1 cellular context compared by ENCODE assay signal in the genomic region with DNA sequence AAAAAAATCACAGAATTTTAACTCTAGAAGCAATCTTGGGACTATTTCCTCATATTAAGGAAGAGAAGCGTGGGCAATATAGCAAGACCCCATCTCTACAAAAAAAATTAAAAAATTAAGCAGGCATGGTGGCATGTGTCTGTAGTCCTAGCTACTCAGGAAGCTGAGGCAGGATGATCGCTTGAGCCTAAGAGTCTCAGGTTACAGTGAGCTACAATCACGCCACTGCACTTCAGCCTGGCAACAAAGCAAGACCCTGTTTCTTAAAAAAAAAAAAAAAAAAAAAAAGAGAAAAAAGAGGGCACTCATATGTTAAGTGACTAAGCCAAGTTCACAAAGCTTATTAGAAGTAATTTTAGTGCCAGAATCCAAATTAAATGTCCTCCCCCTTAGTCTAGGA.
TF ChIP-seq lines count a peak whose summit lies in the region.

No MANE protein-coding gene starts in this region.

TF ChIP-seq in GM23338, 12 proteins besides CTCF, POLR2A, EP300 and RAD21 (continued from another document):
- TF ChIP-seq, protein P1, sequence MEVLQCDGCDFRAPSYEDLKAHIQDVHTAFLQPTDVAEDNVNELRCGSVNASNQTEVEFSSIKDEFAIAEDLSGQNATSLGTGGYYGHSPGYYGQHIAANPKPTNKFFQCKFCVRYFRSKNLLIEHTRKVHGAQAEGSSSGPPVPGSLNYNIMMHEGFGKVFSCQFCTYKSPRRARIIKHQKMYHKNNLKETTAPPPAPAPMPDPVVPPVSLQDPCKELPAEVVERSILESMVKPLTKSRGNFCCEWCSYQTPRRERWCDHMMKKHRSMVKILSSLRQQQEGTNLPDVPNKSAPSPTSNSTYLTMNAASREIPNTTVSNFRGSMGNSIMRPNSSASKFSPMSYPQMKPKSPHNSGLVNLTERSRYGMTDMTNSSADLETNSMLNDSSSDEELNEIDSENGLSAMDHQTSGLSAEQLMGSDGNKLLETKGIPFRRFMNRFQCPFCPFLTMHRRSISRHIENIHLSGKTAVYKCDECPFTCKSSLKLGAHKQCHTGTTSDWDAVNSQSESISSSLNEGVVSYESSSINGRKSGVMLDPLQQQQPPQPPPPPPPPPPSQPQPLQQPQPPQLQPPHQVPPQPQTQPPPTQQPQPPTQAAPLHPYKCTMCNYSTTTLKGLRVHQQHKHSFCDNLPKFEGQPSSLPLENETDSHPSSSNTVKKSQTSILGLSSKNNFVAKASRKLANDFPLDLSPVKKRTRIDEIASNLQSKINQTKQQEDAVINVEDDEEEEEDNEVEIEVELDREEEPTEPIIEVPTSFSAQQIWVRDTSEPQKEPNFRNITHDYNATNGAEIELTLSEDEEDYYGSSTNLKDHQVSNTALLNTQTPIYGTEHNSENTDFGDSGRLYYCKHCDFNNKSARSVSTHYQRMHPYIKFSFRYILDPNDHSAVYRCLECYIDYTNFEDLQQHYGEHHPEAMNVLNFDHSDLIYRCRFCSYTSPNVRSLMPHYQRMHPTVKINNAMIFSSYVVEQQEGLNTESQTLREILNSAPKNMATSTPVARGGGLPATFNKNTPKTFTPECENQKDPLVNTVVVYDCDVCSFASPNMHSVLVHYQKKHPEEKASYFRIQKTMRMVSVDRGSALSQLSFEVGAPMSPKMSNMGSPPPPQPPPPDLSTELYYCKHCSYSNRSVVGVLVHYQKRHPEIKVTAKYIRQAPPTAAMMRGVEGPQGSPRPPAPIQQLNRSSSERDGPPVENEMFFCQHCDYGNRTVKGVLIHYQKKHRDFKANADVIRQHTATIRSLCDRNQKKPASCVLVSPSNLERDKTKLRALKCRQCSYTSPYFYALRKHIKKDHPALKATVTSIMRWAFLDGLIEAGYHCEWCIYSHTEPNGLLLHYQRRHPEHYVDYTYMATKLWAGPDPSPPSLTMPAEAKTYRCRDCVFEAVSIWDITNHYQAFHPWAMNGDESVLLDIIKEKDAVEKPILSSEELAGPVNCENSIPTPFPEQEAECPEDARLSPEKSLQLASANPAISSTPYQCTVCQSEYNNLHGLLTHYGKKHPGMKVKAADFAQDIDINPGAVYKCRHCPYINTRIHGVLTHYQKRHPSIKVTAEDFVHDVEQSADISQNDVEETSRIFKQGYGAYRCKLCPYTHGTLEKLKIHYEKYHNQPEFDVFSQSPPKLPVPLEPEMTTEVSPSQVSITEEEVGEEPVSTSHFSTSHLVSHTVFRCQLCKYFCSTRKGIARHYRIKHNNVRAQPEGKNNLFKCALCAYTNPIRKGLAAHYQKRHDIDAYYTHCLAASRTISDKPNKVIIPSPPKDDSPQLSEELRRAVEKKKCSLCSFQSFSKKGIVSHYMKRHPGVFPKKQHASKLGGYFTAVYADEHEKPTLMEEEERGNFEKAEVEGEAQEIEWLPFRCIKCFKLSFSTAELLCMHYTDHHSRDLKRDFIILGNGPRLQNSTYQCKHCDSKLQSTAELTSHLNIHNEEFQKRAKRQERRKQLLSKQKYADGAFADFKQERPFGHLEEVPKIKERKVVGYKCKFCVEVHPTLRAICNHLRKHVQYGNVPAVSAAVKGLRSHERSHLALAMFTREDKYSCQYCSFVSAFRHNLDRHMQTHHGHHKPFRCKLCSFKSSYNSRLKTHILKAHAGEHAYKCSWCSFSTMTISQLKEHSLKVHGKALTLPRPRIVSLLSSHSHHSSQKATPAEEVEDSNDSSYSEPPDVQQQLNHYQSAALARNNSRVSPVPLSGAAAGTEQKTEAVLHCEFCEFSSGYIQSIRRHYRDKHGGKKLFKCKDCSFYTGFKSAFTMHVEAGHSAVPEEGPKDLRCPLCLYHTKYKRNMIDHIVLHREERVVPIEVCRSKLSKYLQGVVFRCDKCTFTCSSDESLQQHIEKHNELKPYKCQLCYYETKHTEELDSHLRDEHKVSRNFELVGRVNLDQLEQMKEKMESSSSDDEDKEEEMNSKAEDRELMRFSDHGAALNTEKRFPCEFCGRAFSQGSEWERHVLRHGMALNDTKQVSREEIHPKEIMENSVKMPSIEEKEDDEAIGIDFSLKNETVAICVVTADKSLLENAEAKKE (CRISPR knock-in tag; IDR thresholded peaks at IDR 0.05): no peak
- no peak for TF ChIP-seq EZH2 (IDR thresholded peaks at IDR 0.05; ENCODE audit: low read depth, unreplicated experiment)
